1 cellular context compared by ENCODE assay signal in the genomic region with DNA sequence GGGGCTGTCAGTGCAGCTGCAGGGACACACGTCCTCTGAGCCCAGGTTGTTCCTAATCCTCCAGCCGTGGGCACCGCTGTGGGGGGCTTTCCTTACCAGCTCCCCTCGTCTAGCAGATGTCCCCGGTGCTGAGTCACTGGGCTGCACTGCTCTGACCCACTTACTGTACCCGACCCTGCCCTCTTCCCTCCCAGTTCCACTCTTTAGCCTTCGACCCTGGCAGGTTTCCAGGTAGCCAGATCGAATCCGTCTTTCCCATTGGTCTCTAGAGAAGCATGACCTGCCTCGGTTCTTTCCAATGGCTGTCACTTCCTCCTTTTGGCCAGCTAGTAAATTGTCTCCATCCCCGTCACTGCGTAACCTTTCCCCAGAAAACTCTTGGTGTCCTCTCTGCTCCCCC.
TF ChIP-seq lines count a peak whose summit lies in the region.

No MANE protein-coding gene starts in this region.

TF ChIP-seq in K562, 482 proteins besides CTCF, POLR2A, EP300 and RAD21 (continued from another document and continues in another):
- TF ChIP-seq, protein P1, sequence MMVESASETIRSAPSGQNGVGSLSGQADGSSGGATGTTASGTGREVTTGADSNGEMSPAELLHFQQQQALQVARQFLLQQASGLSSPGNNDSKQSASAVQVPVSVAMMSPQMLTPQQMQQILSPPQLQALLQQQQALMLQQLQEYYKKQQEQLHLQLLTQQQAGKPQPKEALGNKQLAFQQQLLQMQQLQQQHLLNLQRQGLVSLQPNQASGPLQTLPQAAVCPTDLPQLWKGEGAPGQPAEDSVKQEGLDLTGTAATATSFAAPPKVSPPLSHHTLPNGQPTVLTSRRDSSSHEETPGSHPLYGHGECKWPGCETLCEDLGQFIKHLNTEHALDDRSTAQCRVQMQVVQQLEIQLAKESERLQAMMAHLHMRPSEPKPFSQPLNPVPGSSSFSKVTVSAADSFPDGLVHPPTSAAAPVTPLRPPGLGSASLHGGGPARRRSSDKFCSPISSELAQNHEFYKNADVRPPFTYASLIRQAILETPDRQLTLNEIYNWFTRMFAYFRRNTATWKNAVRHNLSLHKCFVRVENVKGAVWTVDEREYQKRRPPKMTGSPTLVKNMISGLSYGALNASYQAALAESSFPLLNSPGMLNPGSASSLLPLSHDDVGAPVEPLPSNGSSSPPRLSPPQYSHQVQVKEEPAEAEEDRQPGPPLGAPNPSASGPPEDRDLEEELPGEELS (CRISPR knock-in tag; IDR thresholded peaks at IDR 0.05; ENCODE audit: borderline replicate concordance) = no peak
- TF ChIP-seq IRF2 (CRISPR knock-in tag; IDR thresholded peaks at IDR 0.05) (no peak), ZNF121 (CRISPR knock-in tag; conservative IDR thresholded peaks at IDR 0.05) (no peak), CREM (IDR thresholded peaks at IDR 0.05; ENCODE audit: low read depth) (peak; percentile 31; the same call in 1 of the 2 replicates), ZFP36 (IDR thresholded peaks at IDR 0.05; ENCODE audit: low read depth, low read length, partially characterized antibody) (no peak), CCNT2 (IDR thresholded peaks at IDR 0.05; ENCODE audit: borderline replicate concordance, extremely low read depth, insufficient read length, low read depth, low read length) (no peak), EHMT2 (IDR thresholded peaks at IDR 0.05) (no peak), SAP30 (IDR thresholded peaks at IDR 0.05; ENCODE audit: borderline replicate concordance, insufficient read depth, low read depth, low read length, poor library complexity, severe bottlenecking) (no peak), RFX7 (CRISPR knock-in tag; IDR thresholded peaks at IDR 0.05) (no peak), PHB2 (IDR thresholded peaks at IDR 0.05; ENCODE audit: low read depth) (no peak), UBTF (IDR thresholded peaks at IDR 0.05; ENCODE audit: borderline replicate concordance in 1 of 2, low read depth in 2 of 2, low read length in 2 of 2) (no peak), ESRRB (CRISPR knock-in tag; IDR thresholded peaks at IDR 0.05; ENCODE audit: borderline replicate concordance) (no peak), ZNF212 (CRISPR knock-in tag; IDR thresholded peaks at IDR 0.05) (no peak), THAP7 (CRISPR knock-in tag; IDR thresholded peaks at IDR 0.05) (no peak), FOXK2 (conservative IDR thresholded peaks at IDR 0.05 in 1 of 2, IDR thresholded peaks at IDR 0.05 in 1 of 2; ENCODE audit: low read depth in 2 of 2) (no peak), PTBP1 (IDR thresholded peaks at IDR 0.05; ENCODE audit: low read depth, low read length) (no peak), MAFG (tag; conservative IDR thresholded peaks at IDR 0.05) (peak; percentile 28; the same call in 1 of the 2 replicates), ZNF174 (CRISPR knock-in tag; IDR thresholded peaks at IDR 0.05) (no peak), TCF15 (CRISPR knock-in tag; IDR thresholded peaks at IDR 0.05) (no peak), PHF8 (IDR thresholded peaks at IDR 0.05; ENCODE audit: borderline replicate concordance, low read length) (peak; percentile 22; the same call in 1 of the 2 replicates), SMARCE1 (IDR thresholded peaks at IDR 0.05) (peak; percentile 20; the same call in 1 of the 2 replicates), SFPQ (IDR thresholded peaks at IDR 0.05; ENCODE audit: low read depth, low read length) (no peak), TEAD2 (tag; IDR thresholded peaks at IDR 0.05) (no peak), SMARCA4 (IDR thresholded peaks at IDR 0.05) (0 out of 2 replicates have a peak, but pooled peaks have one; percentile 16), ZEB2 (IDR thresholded peaks at IDR 0.05) (no peak), NFIC (IDR thresholded peaks at IDR 0.05) (peak; percentile 88), CBX1 (IDR thresholded peaks at IDR 0.05; ENCODE audit: low read depth) (no peak), JUND (IDR thresholded peaks at IDR 0.05; ENCODE audit: borderline replicate concordance, low read depth, low read length) (no peak), JUND (tag; IDR thresholded peaks at IDR 0.05; ENCODE audit: borderline replicate concordance, low read depth, low read length) (no peak), NFE2 (IDR thresholded peaks at IDR 0.05; ENCODE audit: low read depth) (peak; percentile 74), GABPB1 (CRISPR knock-in tag; IDR thresholded peaks at IDR 0.05) (no peak), ZBTB12 (CRISPR knock-in tag; IDR thresholded peaks at IDR 0.05) (no peak), SP1 (CRISPR knock-in tag; IDR thresholded peaks at IDR 0.05) (no peak)
- TF ChIP-seq, protein P2, sequence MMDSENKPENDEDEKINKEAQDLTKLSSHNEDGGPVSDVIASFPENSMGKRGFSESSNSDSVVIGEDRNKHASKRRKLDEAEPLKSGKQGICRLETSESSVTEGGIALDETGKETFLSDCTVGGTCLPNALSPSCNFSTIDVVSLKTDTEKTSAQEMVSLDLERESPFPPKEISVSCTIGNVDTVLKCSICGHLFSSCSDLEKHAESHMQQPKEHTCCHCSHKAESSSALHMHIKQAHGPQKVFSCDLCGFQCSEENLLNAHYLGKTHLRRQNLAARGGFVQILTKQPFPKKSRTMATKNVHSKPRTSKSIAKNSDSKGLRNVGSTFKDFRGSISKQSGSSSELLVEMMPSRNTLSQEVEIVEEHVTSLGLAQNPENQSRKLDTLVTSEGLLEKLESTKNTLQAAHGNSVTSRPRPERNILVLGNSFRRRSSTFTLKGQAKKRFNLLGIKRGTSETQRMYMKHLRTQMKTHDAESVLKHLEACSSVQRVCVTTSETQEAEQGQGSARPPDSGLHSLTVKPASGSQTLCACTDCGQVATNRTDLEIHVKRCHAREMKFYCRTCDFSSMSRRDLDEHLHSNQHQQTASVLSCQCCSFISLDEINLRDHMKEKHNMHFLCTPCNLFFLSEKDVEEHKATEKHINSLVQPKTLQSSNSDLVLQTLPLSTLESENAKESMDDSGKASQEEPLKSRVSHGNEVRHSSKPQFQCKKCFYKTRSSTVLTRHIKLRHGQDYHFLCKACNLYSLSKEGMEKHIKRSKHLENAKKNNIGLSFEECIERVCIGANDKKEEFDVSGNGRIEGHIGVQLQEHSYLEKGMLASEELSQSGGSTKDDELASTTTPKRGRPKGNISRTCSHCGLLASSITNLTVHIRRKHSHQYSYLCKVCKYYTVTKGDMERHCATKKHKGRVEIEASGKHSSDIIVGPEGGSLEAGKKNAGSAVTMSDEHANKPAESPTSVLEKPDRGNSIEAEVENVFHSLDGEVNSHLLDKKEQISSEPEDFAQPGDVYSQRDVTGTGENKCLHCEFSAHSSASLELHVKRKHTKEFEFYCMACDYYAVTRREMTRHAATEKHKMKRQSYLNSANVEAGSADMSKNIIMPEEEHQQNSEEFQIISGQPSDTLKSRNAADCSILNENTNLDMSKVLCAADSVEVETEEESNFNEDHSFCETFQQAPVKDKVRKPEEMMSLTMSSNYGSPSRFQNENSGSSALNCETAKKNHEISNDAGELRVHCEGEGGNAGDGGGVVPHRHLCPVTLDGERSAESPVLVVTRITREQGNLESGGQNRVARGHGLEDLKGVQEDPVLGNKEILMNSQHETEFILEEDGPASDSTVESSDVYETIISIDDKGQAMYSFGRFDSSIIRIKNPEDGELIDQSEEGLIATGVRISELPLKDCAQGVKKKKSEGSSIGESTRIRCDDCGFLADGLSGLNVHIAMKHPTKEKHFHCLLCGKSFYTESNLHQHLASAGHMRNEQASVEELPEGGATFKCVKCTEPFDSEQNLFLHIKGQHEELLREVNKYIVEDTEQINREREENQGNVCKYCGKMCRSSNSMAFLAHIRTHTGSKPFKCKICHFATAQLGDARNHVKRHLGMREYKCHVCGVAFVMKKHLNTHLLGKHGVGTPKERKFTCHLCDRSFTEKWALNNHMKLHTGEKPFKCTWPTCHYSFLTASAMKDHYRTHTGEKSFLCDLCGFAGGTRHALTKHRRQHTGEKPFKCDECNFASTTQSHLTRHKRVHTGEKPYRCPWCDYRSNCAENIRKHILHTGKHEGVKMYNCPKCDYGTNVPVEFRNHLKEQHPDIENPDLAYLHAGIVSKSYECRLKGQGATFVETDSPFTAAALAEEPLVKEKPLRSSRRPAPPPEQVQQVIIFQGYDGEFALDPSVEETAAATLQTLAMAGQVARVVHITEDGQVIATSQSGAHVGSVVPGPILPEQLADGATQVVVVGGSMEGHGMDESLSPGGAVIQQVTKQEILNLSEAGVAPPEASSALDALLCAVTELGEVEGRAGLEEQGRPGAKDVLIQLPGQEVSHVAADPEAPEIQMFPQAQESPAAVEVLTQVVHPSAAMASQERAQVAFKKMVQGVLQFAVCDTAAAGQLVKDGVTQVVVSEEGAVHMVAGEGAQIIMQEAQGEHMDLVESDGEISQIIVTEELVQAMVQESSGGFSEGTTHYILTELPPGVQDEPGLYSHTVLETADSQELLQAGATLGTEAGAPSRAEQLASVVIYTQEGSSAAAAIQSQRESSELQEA (IDR thresholded peaks at IDR 0.05; ENCODE audit: low read depth) = no peak
- TF ChIP-seq, protein P3, sequence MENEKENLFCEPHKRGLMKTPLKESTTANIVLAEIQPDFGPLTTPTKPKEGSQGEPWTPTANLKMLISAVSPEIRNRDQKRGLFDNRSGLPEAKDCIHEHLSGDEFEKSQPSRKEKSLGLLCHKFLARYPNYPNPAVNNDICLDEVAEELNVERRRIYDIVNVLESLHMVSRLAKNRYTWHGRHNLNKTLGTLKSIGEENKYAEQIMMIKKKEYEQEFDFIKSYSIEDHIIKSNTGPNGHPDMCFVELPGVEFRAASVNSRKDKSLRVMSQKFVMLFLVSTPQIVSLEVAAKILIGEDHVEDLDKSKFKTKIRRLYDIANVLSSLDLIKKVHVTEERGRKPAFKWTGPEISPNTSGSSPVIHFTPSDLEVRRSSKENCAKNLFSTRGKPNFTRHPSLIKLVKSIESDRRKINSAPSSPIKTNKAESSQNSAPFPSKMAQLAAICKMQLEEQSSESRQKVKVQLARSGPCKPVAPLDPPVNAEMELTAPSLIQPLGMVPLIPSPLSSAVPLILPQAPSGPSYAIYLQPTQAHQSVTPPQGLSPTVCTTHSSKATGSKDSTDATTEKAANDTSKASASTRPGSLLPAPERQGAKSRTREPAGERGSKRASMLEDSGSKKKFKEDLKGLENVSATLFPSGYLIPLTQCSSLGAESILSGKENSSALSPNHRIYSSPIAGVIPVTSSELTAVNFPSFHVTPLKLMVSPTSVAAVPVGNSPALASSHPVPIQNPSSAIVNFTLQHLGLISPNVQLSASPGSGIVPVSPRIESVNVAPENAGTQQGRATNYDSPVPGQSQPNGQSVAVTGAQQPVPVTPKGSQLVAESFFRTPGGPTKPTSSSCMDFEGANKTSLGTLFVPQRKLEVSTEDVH (IDR thresholded peaks at IDR 0.05; ENCODE audit: low read depth, partially characterized antibody) = no peak
- TF ChIP-seq, protein P4, sequence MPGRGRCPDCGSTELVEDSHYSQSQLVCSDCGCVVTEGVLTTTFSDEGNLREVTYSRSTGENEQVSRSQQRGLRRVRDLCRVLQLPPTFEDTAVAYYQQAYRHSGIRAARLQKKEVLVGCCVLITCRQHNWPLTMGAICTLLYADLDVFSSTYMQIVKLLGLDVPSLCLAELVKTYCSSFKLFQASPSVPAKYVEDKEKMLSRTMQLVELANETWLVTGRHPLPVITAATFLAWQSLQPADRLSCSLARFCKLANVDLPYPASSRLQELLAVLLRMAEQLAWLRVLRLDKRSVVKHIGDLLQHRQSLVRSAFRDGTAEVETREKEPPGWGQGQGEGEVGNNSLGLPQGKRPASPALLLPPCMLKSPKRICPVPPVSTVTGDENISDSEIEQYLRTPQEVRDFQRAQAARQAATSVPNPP (IDR thresholded peaks at IDR 0.05; ENCODE audit: borderline replicate concordance, insufficient read depth, insufficient read length) = no peak
